In genomic region chr18:36942264-36942663, GRCh38 we compare ENCODE assay signal across 10 cellular contexts.
DNase-seq lines count a peak whose midpoint lies in the region; ATAC-seq and TF ChIP-seq lines count a peak whose summit lies in the region.
"Had no signal": no experiment of that assay in that cellular context is flagged by ENCODE, and none has a peak within 500 bp of the region (broad histone marks: within the 10 kb centered on the region; RNA-seq: fewer than 3 reads in every experiment).

No MANE protein-coding gene starts in this region.

- intact Hi-C loops in A673 (cut with micrococcal nuclease; ENCODE audit: unreplicated experiment) (loop anchor here (2.0 to 5.0 kb wide), 2 partner anchors 535 to 595 kb away; no protein-coding TSS in a partner anchor), vagina (cut with DNase I) (no loop called here)

- H3K79me2 ChIP-seq in hepatocyte: no peaks in the 10 kb centered on the region

- H4K20me1 ChIP-seq in hepatocyte (ENCODE audit: insufficient read depth, poor library complexity, severe bottlenecking): no peaks in the 10 kb centered on the region

- H3K27me3 ChIP-seq in A673 (replicated peaks; ENCODE audit: insufficient read depth, low read depth, low read length, poor library complexity) (no peaks in the 10 kb centered on the region), hepatocyte (no peaks in the 10 kb centered on the region), vagina (no peaks in the 10 kb centered on the region)

- 35% methylated on average over 6 of the region's 6 CpGs for WGBS in hepatocyte (ENCODE audit: low lambda C conversion rate, missing lambda C conversion rate)

- no peak for ATAC-seq in HG02571 (IDR thresholded peaks at IDR 0.05; ENCODE audit: unreplicated experiment)

- peak; percentile 56 for DNase-seq in A673 (ENCODE audit: low spot score)
- peak; percentile 10 for DNase-seq in GM12864 (ENCODE audit: low read depth)
- DNase-seq in HPDE6-E6E7 (ENCODE audit: extremely low spot score): peak; percentile 25
- DNase-seq in SK-MEL-5 (ENCODE audit: low read depth, low spot score): peak; percentile 58
- DNase-seq in hepatocyte (ENCODE audit: low spot score): peak; percentile 58
- DNase-seq in RWPE1 (ENCODE audit: low spot score): no peak
- DNase-seq in vagina (ENCODE audit: extremely low spot score in 2 of 2): no peak

- POLR2A ChIA-PET in A673 (lab: Charles Lee; ENCODE audit: low non-redundant PET) (no interaction called here), RWPE1 (lab: Yijun Ruan, JAX; ENCODE audit: low non-redundant PET) (no interaction called here)

- CTCF ChIA-PET in A673 (lab: Charles Lee) (interaction anchor here (0.6 kb wide), 1 partner anchor 589 kb away, joined by 4 read pairs; no protein-coding TSS in a partner anchor), RWPE1 (lab: Yijun Ruan, JAX) (interaction anchor here (1.2 kb wide), 1 partner anchor 9 kb away, joined by 3 read pairs; no protein-coding TSS in a partner anchor)

- H3K9me3 ChIP-seq in A673 (ENCODE audit: low read depth, low read length, poor library complexity, severe bottlenecking) (peaks cover 5% of the 10 kb centered on the region), hepatocyte (ENCODE audit: low read depth) (no peaks in the 10 kb centered on the region), vagina (peaks cover 7% of the 10 kb centered on the region)
- H3K9me3 ChIP-seq: thoracic aorta had no signal

- H3K27ac ChIP-seq in A673 (ENCODE audit: low read depth, low read length, poor library complexity, severe bottlenecking) (no peak overlapping the region), hepatocyte (no peak overlapping the region), RWPE1 (no peak overlapping the region), vagina (no peak overlapping the region)
- H3K27ac ChIP-seq: epithelial cell of prostate, thoracic aorta had no signal

- H3K4me3 ChIP-seq in A673 (ENCODE audit: low read depth, low read length, poor library complexity, severe bottlenecking): no peak overlapping the region
- H3K4me3 ChIP-seq in GM12864 (ENCODE audit: low read depth, low read length): no peak overlapping the region
- no peak overlapping the region for H3K4me3 ChIP-seq in hepatocyte
- no peak overlapping the region for H3K4me3 ChIP-seq in vagina
- H3K4me3 ChIP-seq: thoracic aorta had no signal

- H3K4me2 ChIP-seq in hepatocyte: no peak overlapping the region

- TF ChIP-seq POLR2A in vagina (IDR thresholded peaks at IDR 0.05): no peak

- TF ChIP-seq CTCF in A673 (conservative IDR thresholded peaks at IDR 0.05; ENCODE audit: low read depth, low read length): peak; percentile 72
- peak; percentile 69 for TF ChIP-seq CTCF in GM12864 (IDR thresholded peaks at IDR 0.05; ENCODE audit: low read depth, low read length, missing control alignments)
- TF ChIP-seq CTCF in hepatocyte (IDR thresholded peaks at IDR 0.05; ENCODE audit: poor library complexity): peak; percentile 66
- no peak; the same call in 1 of the 2 replicates for TF ChIP-seq CTCF in RWPE1 (conservative IDR thresholded peaks at IDR 0.05; ENCODE audit: low read depth)
- TF ChIP-seq CTCF in vagina (IDR thresholded peaks at IDR 0.05): no peak

- no peaks in the 10 kb centered on the region for H3K9me2 ChIP-seq in hepatocyte (replicated peaks; ENCODE audit: insufficient read depth)

- in situ Hi-C loops in SK-MEL-5 (cut with HindIII; ENCODE audit: low pct_unique_long_range_greater_than_20kb, low sequenced_read_pairs): no loop called here

- BruUV-seq in A673 (replicated peaks; lab: Mats Ljungman, UMichigan): no TSS peak

- H3K4me1 ChIP-seq in A673 (ENCODE audit: insufficient read depth, low read length, poor library complexity, severe bottlenecking) (no peaks in the 10 kb centered on the region), hepatocyte (ENCODE audit: insufficient read depth) (no peaks in the 10 kb centered on the region), vagina (no peaks in the 10 kb centered on the region)

- H3K36me3 ChIP-seq in A673 (ENCODE audit: insufficient read depth, low read length, poor library complexity, severe bottlenecking) (no peaks in the 10 kb centered on the region), hepatocyte (replicated peaks; ENCODE audit: insufficient read depth, low read depth) (no peaks in the 10 kb centered on the region), vagina (no peaks in the 10 kb centered on the region)

- no peak overlapping the region for H2AFZ ChIP-seq in hepatocyte

Comparison
In these comparisons a context has a peak if more than half of its experiments do, and no peak if none do; other contexts are left out.
1. DNase-seq: peak in A673 (single experiment), GM12864 (single experiment), HPDE6-E6E7 (single experiment), SK-MEL-5 (single experiment) and hepatocyte (single experiment); none in RWPE1 (single experiment) and vagina (0 of 2).
2. CTCF ChIP-seq: peak in A673 (single experiment), GM12864 (single experiment) and hepatocyte (single experiment); none in RWPE1 (single experiment) and vagina (0 of 3).